In the genomic region with DNA sequence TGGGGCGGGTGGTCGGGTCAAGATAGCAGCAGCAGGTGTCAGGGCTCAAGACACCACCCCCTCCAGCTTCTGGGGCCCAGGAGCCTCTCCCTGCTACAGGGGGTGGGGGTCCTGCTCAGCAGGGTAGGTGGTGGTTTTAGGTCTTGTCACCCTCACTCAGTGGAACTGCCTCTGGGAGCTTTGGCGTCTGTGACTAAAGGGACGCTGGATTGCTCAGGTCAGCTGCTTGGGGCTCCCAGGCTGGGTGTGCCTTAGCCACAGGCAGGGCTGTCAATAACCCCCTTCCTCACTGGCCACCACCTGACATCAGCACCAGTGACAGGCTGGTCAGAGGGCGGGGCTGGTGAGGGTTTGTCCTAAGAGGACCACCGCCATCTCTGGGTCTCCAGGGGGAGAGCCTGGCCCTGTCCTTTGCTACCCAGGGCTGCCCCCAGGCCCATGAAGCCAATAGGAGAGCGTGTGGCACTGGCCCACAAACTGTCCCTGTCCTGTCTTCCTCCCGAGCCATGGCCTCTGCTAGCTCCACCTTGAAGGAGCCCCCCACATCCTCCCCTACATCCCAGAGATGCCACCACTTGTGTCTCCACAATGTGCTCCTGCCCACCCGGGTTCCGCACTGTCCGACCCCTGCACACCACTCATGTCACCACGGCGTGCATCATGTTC, we compare ENCODE assay signal across 16 cellular contexts. TPM values are rescaled to one million over a fixed set of nuclear protein-coding genes. Genes with fewer than 3 reads are reported as not detected.
DNase-seq lines count a peak whose midpoint lies in the region; ATAC-seq and TF ChIP-seq lines count a peak whose summit lies in the region.
"Had no signal": no experiment of that assay in that cellular context is flagged by ENCODE, and none has a peak within 500 bp of the region (broad histone marks: within the 10 kb centered on the region; RNA-seq: fewer than 3 reads in every experiment).

No MANE protein-coding gene starts in this region.

- CTCF ChIA-PET in RWPE1 (lab: Yijun Ruan, JAX) = no interaction called here

- ATAC-seq in natural killer cell = no peak
- ATAC-seq in natural killer cell treated with Interleukin-12 subunit alpha and Interleukin-12 subunit beta and Interleukin-15 and Interleukin-18, amount 100 ng/mL, for 72 hours = no peak
- no peak for ATAC-seq in SK-N-SH treated with all-trans-retinoic acid at 6 μM for 48 hours
- ATAC-seq: PC-3 had no signal

- no peaks in the 10 kb centered on the region for H3K9me3 Mint-ChIP-seq in natural killer cell
- no peaks in the 10 kb centered on the region for H3K9me3 Mint-ChIP-seq in natural killer cell treated with Interleukin-12 subunit alpha and Interleukin-12 subunit beta and Interleukin-15 and Interleukin-18, amount 100 ng/mL, for 72 hours
- H3K9me3 Mint-ChIP-seq in glutamatergic neuron (ENCODE audit: unreplicated experiment) = peaks cover 8% of the 10 kb centered on the region

- peaks cover 6 to 20% of the 10 kb centered on the region in 2 donors for H3K4me1 Mint-ChIP-seq in natural killer cell
- H3K4me1 Mint-ChIP-seq in natural killer cell treated with Interleukin-12 subunit alpha and Interleukin-12 subunit beta and Interleukin-15 and Interleukin-18, amount 100 ng/mL, for 72 hours (ENCODE audit: low read depth in 2 of 2) = peaks cover 5 to 8% of the 10 kb centered on the region in 2 donors
- peaks cover 11% of the 10 kb centered on the region for H3K4me1 Mint-ChIP-seq in glutamatergic neuron (ENCODE audit: low read depth, unreplicated experiment)

- no peak for DNase-seq in natural killer cell
- no peak for DNase-seq in natural killer cell treated with Interleukin-12 subunit alpha and Interleukin-12 subunit beta and Interleukin-15 and Interleukin-18, amount 100 ng/mL, for 72 hours (ENCODE audit: low spot score)
- no peak for DNase-seq in RWPE1 (ENCODE audit: low spot score)
- no peak for DNase-seq in glutamatergic neuron
- no peak for DNase-seq in inferior parietal cortex (ENCODE audit: extremely low spot score)
- DNase-seq in germinal center (ENCODE audit: low spot score) = no peak
- DNase-seq in caudate nucleus (lab: John Stamatoyannopoulos, UW) = no peak
- DNase-seq: DMS153, EL, MM.1S, NCI-H1105, NCI-H1694 treated with DMSO at 0.1 percent for 48 hours, NCI-H345, NCI-H526 treated with DMSO at 0.1 percent for 48 hours, PC-3 had no signal

- H3K36me3 Mint-ChIP-seq in natural killer cell (no peaks in the 10 kb centered on the region), glutamatergic neuron (ENCODE audit: unreplicated experiment) (peaks cover 5% of the 10 kb centered on the region)
- no peaks in the 10 kb centered on the region for H3K36me3 Mint-ChIP-seq in natural killer cell treated with Interleukin-12 subunit alpha and Interleukin-12 subunit beta and Interleukin-15 and Interleukin-18, amount 100 ng/mL, for 72 hours

- intact Hi-C loops in natural killer cell (cut with micrococcal nuclease) = no loop called here

- H3K27me3 Mint-ChIP-seq in natural killer cell (ENCODE audit: low read depth in 2 of 2) = no peaks in the 10 kb centered on the region
- no peaks in the 10 kb centered on the region for H3K27me3 Mint-ChIP-seq in natural killer cell treated with Interleukin-12 subunit alpha and Interleukin-12 subunit beta and Interleukin-15 and Interleukin-18, amount 100 ng/mL, for 72 hours
- peaks cover 8% of the 10 kb centered on the region for H3K27me3 Mint-ChIP-seq in glutamatergic neuron (ENCODE audit: unreplicated experiment)

- peak overlapping the region; percentile 7; the same call in 1 of the 2 replicates for H3K27ac ChIP-seq in RWPE1
- no peak overlapping the region for H3K27ac ChIP-seq in caudate nucleus (ENCODE audit: low read depth, low read length)

- TF ChIP-seq CTCF in natural killer cell (IDR thresholded peaks at IDR 0.05) = no peak
- no peak for TF ChIP-seq CTCF in RWPE1 (conservative IDR thresholded peaks at IDR 0.05; ENCODE audit: low read depth)
- no peak for TF ChIP-seq CTCF in glutamatergic neuron (IDR thresholded peaks at IDR 0.05; ENCODE audit: partially characterized antibody, unreplicated experiment)

- POLR2A ChIA-PET in RWPE1 (lab: Yijun Ruan, JAX; ENCODE audit: low non-redundant PET) = no interaction called here

- no peak overlapping the region for H3K4me3 Mint-ChIP-seq in natural killer cell
- no peak overlapping the region for H3K4me3 Mint-ChIP-seq in natural killer cell treated with Interleukin-12 subunit alpha and Interleukin-12 subunit beta and Interleukin-15 and Interleukin-18, amount 100 ng/mL, for 72 hours
- peak overlapping the region; percentile 11 for H3K4me3 Mint-ChIP-seq in glutamatergic neuron (ENCODE audit: unreplicated experiment)

- H3K27ac Mint-ChIP-seq in natural killer cell = peak overlapping the region; percentile 35 to 48
- no peak overlapping the region for H3K27ac Mint-ChIP-seq in natural killer cell treated with Interleukin-12 subunit alpha and Interleukin-12 subunit beta and Interleukin-15 and Interleukin-18, amount 100 ng/mL, for 72 hours
- no peak overlapping the region for H3K27ac Mint-ChIP-seq in glutamatergic neuron (ENCODE audit: unreplicated experiment)

TF ChIP-seq in SK-N-SH treated with all-trans-retinoic acid at 6 μM for 48 hours, 23 proteins besides CTCF, POLR2A, EP300 and RAD21:
- TF ChIP-seq TCF4 (CRISPR knock-in tag; IDR thresholded peaks at IDR 0.05; ENCODE audit: borderline replicate concordance) (no peak), PPARA (CRISPR knock-in tag; IDR thresholded peaks at IDR 0.05; ENCODE audit: borderline replicate concordance) (no peak), ZNF565 (CRISPR knock-in tag; conservative IDR thresholded peaks at IDR 0.05; ENCODE audit: low read depth) (no peak), CSDC2 (CRISPR knock-in tag; IDR thresholded peaks at IDR 0.05) (no peak), BACH2 (CRISPR knock-in tag; IDR thresholded peaks at IDR 0.05; ENCODE audit: borderline replicate concordance) (no peak), SNAI2 (CRISPR knock-in tag; IDR thresholded peaks at IDR 0.05) (no peak), RARB (CRISPR knock-in tag; IDR thresholded peaks at IDR 0.05) (no peak)
- TF ChIP-seq, protein P1, sequence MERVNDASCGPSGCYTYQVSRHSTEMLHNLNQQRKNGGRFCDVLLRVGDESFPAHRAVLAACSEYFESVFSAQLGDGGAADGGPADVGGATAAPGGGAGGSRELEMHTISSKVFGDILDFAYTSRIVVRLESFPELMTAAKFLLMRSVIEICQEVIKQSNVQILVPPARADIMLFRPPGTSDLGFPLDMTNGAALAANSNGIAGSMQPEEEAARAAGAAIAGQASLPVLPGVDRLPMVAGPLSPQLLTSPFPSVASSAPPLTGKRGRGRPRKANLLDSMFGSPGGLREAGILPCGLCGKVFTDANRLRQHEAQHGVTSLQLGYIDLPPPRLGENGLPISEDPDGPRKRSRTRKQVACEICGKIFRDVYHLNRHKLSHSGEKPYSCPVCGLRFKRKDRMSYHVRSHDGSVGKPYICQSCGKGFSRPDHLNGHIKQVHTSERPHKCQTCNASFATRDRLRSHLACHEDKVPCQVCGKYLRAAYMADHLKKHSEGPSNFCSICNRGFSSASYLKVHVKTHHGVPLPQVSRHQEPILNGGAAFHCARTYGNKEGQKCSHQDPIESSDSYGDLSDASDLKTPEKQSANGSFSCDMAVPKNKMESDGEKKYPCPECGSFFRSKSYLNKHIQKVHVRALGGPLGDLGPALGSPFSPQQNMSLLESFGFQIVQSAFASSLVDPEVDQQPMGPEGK (CRISPR knock-in tag; IDR thresholded peaks at IDR 0.05; ENCODE audit: borderline replicate concordance) = no peak
- TF ChIP-seq, protein P2, sequence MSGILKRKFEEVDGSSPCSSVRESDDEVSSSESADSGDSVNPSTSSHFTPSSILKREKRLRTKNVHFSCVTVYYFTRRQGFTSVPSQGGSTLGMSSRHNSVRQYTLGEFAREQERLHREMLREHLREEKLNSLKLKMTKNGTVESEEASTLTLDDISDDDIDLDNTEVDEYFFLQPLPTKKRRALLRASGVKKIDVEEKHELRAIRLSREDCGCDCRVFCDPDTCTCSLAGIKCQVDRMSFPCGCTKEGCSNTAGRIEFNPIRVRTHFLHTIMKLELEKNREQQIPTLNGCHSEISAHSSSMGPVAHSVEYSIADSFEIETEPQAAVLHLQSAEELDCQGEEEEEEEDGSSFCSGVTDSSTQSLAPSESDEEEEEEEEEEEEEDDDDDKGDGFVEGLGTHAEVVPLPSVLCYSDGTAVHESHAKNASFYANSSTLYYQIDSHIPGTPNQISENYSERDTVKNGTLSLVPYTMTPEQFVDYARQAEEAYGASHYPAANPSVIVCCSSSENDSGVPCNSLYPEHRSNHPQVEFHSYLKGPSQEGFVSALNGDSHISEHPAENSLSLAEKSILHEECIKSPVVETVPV (CRISPR knock-in tag; IDR thresholded peaks at IDR 0.05) = no peak

RNA-seq across cellular contexts. Expression of a gene that starts 36.4 kb away (rescaled TPM):
- 100 to 1,000 TPM; 144 to 164 (median 151) TPM for total RNA-seq in natural killer cell
- 100 to 1,000 TPM in 1 of 2 donors, 10 to 100 TPM in 1; 83.7 to 122 TPM for total RNA-seq in natural killer cell treated with Interleukin-12 subunit alpha and Interleukin-12 subunit beta and Interleukin-15 and Interleukin-18, amount 100 ng/mL, for 72 hours
- 107 TPM for total RNA-seq in glutamatergic neuron (ENCODE audit: unreplicated experiment)

RNA-seq across cellular contexts. Expression of a gene that starts 36.7 kb away (rescaled TPM):
- total RNA-seq in natural killer cell (10 to 100 TPM; 64.7 to 86.5 (median 75.8) TPM), glutamatergic neuron (ENCODE audit: unreplicated experiment) (134 TPM)
- 10 to 100 TPM; 61.1 to 69.6 TPM for total RNA-seq in natural killer cell treated with Interleukin-12 subunit alpha and Interleukin-12 subunit beta and Interleukin-15 and Interleukin-18, amount 100 ng/mL, for 72 hours

RNA-seq across cellular contexts. Expression of a gene that starts 48.4 kb away (rescaled TPM):
- total RNA-seq in natural killer cell (100 to 1,000 TPM; 209 to 232 (median 230) TPM), glutamatergic neuron (ENCODE audit: unreplicated experiment) (203 TPM)
- 100 to 1,000 TPM; 171 to 224 TPM for total RNA-seq in natural killer cell treated with Interleukin-12 subunit alpha and Interleukin-12 subunit beta and Interleukin-15 and Interleukin-18, amount 100 ng/mL, for 72 hours

Comparison
In these comparisons a context has a peak if more than half of its experiments do, and no peak if none do; other contexts are left out.
1. H3K27ac Mint-ChIP-seq: peak in natural killer cell (2 of 2); none in natural killer cell treated with Interleukin-12 subunit alpha and Interleukin-12 subunit beta and Interleukin-15 and Interleukin-18, amount 100 ng/mL, for 72 hours (0 of 2) and glutamatergic neuron (single experiment).